Comparison of ENCODE assay signal across 17 cellular contexts in the genomic region with DNA sequence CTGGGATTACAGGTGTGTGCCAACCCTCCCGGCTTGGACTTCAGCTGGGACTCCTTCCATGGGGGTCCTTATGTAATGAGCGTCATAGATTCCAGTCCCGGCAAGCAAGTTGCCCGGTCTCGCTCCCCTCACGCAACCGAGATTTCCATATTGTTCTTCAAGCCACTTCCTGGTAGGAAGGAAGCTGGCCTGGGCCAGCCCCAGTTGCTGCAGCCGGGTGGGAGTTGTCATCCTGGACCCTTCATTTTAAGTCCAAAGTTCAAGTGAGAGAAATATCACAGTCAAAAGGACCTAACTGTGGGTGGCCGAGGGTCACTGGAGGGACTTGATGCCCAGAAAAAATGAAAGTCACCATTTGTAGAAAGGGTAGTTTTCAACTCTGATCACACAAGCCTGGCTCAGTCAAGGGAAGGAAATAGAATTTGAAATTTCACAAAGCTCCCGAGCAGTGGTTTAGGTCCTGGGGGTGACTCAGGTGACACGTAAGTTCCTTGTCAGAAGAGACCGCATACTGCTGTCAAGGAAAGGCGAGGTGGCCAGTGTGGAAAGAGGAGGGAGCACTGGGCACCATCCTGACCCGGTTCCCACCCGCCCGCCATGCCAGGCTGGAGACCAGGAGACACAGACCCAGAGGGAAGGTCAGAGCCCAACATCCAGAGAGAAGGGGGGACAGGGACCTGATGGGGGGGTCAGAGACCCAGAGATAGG. TPM values are rescaled to one million over a fixed set of nuclear protein-coding genes. Genes with fewer than 3 reads are reported as not detected.
DNase-seq lines count a peak whose midpoint lies in the region; ATAC-seq lines count a peak whose summit lies in the region.
"Had no signal": no experiment of that assay in that cellular context is flagged by ENCODE, and none has a peak within 500 bp of the region (broad histone marks: within the 10 kb centered on the region; RNA-seq: fewer than 3 reads in every experiment).

No MANE protein-coding gene starts in this region.

- intact Hi-C loops in posterior vena cava (cut with DNase I): no loop called here

- H3K4me1 Mint-ChIP-seq in T-helper 2 cell treated with Interferon-gamma antibody and Interleukin-4, amounts not matched to agents 5 μg/mL and 100 μg/mL, for 36 hours (ENCODE audit: low read depth): peaks cover 7% of the 10 kb centered on the region
- H3K4me1 Mint-ChIP-seq: central memory CD8-positive, alpha-beta T cell; neural crest cell had no signal

- no peak for DNase-seq in T-helper 2 cell treated with Interferon-gamma antibody and Interleukin-4, amounts not matched to agents 5 μg/mL and 100 μg/mL, for 36 hours (ENCODE audit: low spot score)
- DNase-seq in T-helper 2 cell (no peak), M059J (ENCODE audit: low read depth) (peak; percentile 76), dermis microvascular lymphatic vessel endothelial cell (ENCODE audit: low read depth in 2 of 2) (peak; percentile 45 to 50), SHP77 (lab: John Stamatoyannopoulos, UW) (no peak), posterior vena cava (ENCODE audit: low spot score) (no peak)
- peak; percentile 41 for DNase-seq in stimulated activated CD8-positive, alpha-beta memory T cell treated with anti-CD3 and anti-CD28 coated beads, Interleukin-4, amount 100 ng/mL, for 48 hours
- DNase-seq: activated gamma-delta T cell treated with Interleukin-2 at 50 U/mL for 16 hours, erythroblast, Kasumi-1, NCI-H2081 treated with DMSO at 0.1 percent for 48 hours, SW 1271, transverse colon had no signal

- H3K27ac Mint-ChIP-seq in T-helper 2 cell treated with Interferon-gamma antibody and Interleukin-4, amounts not matched to agents 5 μg/mL and 100 μg/mL, for 36 hours: no peak overlapping the region
- H3K27ac Mint-ChIP-seq: memory B cell had no signal

- peak overlapping the region; percentile 21 for H3K4me3 Mint-ChIP-seq in T-helper 2 cell treated with Interferon-gamma antibody and Interleukin-4, amounts not matched to agents 5 μg/mL and 100 μg/mL, for 36 hours
- H3K4me3 Mint-ChIP-seq: central memory CD8-positive, alpha-beta T cell; memory B cell; neural crest cell had no signal

- no peaks in the 10 kb centered on the region for H3K9me3 Mint-ChIP-seq in T-helper 2 cell treated with Interferon-gamma antibody and Interleukin-4, amounts not matched to agents 5 μg/mL and 100 μg/mL, for 36 hours
- H3K9me3 Mint-ChIP-seq: central memory CD8-positive, alpha-beta T cell; memory B cell; neural crest cell had no signal

- H3K27me3 Mint-ChIP-seq in T-helper 2 cell treated with Interferon-gamma antibody and Interleukin-4, amounts not matched to agents 5 μg/mL and 100 μg/mL, for 36 hours (ENCODE audit: low read depth): peaks cover 18% of the 10 kb centered on the region

- no peak for ATAC-seq in GM18909 (IDR thresholded peaks at IDR 0.05; ENCODE audit: poor library complexity, unreplicated experiment)

- H3K36me3 Mint-ChIP-seq in T-helper 2 cell treated with Interferon-gamma antibody and Interleukin-4, amounts not matched to agents 5 μg/mL and 100 μg/mL, for 36 hours (ENCODE audit: low read depth): no peaks in the 10 kb centered on the region
- H3K36me3 Mint-ChIP-seq: memory B cell had no signal

RNA-seq across cellular contexts. Expression of gene FGF21, which starts 5.3 kb away (rescaled TPM):
- total RNA-seq in M059J (2014; rRNA removed; shearing (Covaris generic)): 0.37 TPM in 1 of 2 replicates, not detected in the other
- total RNA-seq in dermis microvascular lymphatic vessel endothelial cell (not detected in 2 replicates), posterior vena cava (not detected)
- total RNA-seq: neural crest cell, transverse colon had no signal

RNA-seq across cellular contexts. Expression of gene FUT1, which starts 8.2 kb away (rescaled TPM):
- total RNA-seq in M059J (2014; rRNA removed; shearing (Covaris generic)): 0.15 and 0.79 TPM in 2 replicates
- total RNA-seq in dermis microvascular lymphatic vessel endothelial cell (6.0 and 7.7 TPM in 2 replicates), posterior vena cava (1 to 10 TPM; 1.5 to 2.1 TPM)

RNA-seq across cellular contexts. Expression of gene IZUMO1, which starts 14.0 kb away (rescaled TPM):
- total RNA-seq in M059J (2014; rRNA removed; shearing (Covaris generic)): not detected in 2 replicates
- total RNA-seq in dermis microvascular lymphatic vessel endothelial cell (0.25 and 0.26 TPM in 2 replicates), posterior vena cava (under 1 TPM; 0.52 to 0.56 TPM)
- total RNA-seq: transverse colon had no signal

RNA-seq across cellular contexts. Expression of gene RASIP1, which starts 20.3 kb away (rescaled TPM):
- total RNA-seq in M059J (2014; rRNA removed; shearing (Covaris generic)): 0.20 TPM in 1 of 2 replicates, not detected in the other
- total RNA-seq in dermis microvascular lymphatic vessel endothelial cell (59.4 and 82.1 TPM in 2 replicates), posterior vena cava (10 to 100 TPM; 13.8 to 19.2 TPM)

RNA-seq across cellular contexts. Expression of gene MAMSTR, which starts 41.1 kb away (rescaled TPM):
- total RNA-seq in M059J (2014; rRNA removed; shearing (Covaris generic)): 0.81 and 1.0 TPM in 2 replicates
- total RNA-seq in dermis microvascular lymphatic vessel endothelial cell (under 0.01 and 0.13 TPM in 2 replicates), posterior vena cava (1 to 10 TPM in 1 of 2 donors, under 1 TPM in 1; 0.90 to 1.1 TPM)

Comparison
In these comparisons a context has a peak if more than half of its experiments do, and no peak if none do; other contexts are left out.
1. DNase-seq: peak in M059J (single experiment), dermis microvascular lymphatic vessel endothelial cell (2 of 2) and stimulated activated CD8-positive, alpha-beta memory T cell treated with anti-CD3 and anti-CD28 coated beads, Interleukin-4, amount 100 ng/mL, for 48 hours (single experiment); none in T-helper 2 cell treated with Interferon-gamma antibody and Interleukin-4, amounts not matched to agents 5 μg/mL and 100 μg/mL, for 36 hours (single experiment), T-helper 2 cell (0 of 5), SHP77 (0 of 2) and posterior vena cava (single experiment).